Comparison of ENCODE assay signal across 1 cellular context in the genomic region with DNA sequence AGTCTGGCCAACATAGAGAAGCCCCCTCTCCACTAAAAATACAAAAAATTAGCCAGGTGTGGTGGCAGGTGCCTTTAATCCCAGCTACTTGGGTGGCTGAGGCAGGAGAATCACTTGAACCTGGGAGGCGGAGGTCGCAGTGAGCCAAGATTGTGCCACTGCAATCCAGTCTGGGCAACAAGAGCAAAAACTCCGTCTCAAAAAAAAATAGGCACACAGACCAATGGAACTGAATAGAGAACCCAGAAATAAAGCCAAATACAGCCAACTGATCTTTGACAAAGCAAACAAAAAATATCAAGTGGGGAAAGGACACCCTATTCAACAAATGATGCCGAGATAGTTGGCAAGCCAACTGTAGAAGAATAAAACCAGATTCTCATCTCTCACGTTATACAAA. TPM values are rescaled to one million over a fixed set of nuclear protein-coding genes. Genes with fewer than 3 reads are reported as not detected.
"Had no signal": no experiment of that assay in that cellular context is flagged by ENCODE, and none has a peak within 500 bp of the region (broad histone marks: within the 10 kb centered on the region; RNA-seq: fewer than 3 reads in every experiment).

No MANE protein-coding gene starts in this region.

RNA-seq across cellular contexts. Expression of a gene that starts 29.7 kb away (rescaled TPM):
- total RNA-seq: HT-29 had no signal
